1 cellular context compared by ENCODE assay signal in genomic region chr9:124879226-124879625, GRCh38.
TF ChIP-seq lines count a peak whose summit lies in the region.

No MANE protein-coding gene starts in this region.

TF ChIP-seq in K562, 482 proteins besides CTCF, POLR2A, EP300 and RAD21:
- TF ChIP-seq SMC3 (conservative IDR thresholded peaks at IDR 0.05; ENCODE audit: insufficient read depth, low read depth, low read length): no peak
- 0 out of 2 replicates have a peak, but pooled peaks have one; percentile 44 for TF ChIP-seq POLR2G (IDR thresholded peaks at IDR 0.05; ENCODE audit: low read depth, low read length)
